Comparison of ENCODE assay signal across 21 cellular contexts in genomic region chr1:113958691-113959090, GRCh38.
"Had no signal": no experiment of that assay in that cellular context is flagged by ENCODE, and none has a peak within 500 bp of the region (broad histone marks: within the 10 kb centered on the region; RNA-seq: fewer than 3 reads in every experiment).

No MANE protein-coding gene starts in this region.

- H3K27me3 Mint-ChIP-seq: activated naive CD4-positive, alpha-beta T cell treated with anti-CD3 and anti-CD28 coated beads, Interleukin-2, amount 50 U/mL, for 24 hours; naive thymus-derived CD8-positive, alpha-beta T cell; stimulated activated naive CD8-positive, alpha-beta T cell treated with anti-CD3 and anti-CD28 coated beads, Interleukin-15, amount 100 ng/mL, for 72 hours; T-cell had no signal

- H3K4me1 Mint-ChIP-seq: mesothelial cell of epicardium had no signal

- H3K4me3 Mint-ChIP-seq: activated naive CD4-positive, alpha-beta T cell treated with anti-CD3 and anti-CD28 coated beads, Interleukin-2, amount 50 U/mL, for 24 hours; mesothelial cell of epicardium; naive thymus-derived CD8-positive, alpha-beta T cell; neural progenitor cell; stimulated activated naive CD8-positive, alpha-beta T cell treated with anti-CD3 and anti-CD28 coated beads, Interleukin-15, amount 100 ng/mL, for 72 hours; T-cell had no signal

- DNase-seq: activated CD4-positive, alpha-beta T cell treated with anti-CD3 and anti-CD28 coated beads, Interleukin-2, amount 50 U/mL, for 48 hours; activated gamma-delta T cell treated with Interleukin-2 at 50 U/mL for 16 hours; brain microvascular endothelial cell; cortex of kidney; foreskin keratinocyte; left ventricle myocardium superior; mammary epithelial cell; naive thymus-derived CD8-positive, alpha-beta T cell; posterior cingulate gyrus; right lobe of liver; stimulated activated CD4-positive, alpha-beta T cell treated with anti-CD3 and anti-CD28 coated beads, Interleukin-1b, Interleukin-23, amount 100 ng/mL, for 48 hours; stimulated activated naive CD8-positive, alpha-beta T cell treated with anti-CD3 and anti-CD28 coated beads, Interleukin-15, amount 100 ng/mL, for 72 hours; T-cell; transverse colon; uterus had no signal

- H3K9me3 ChIP-seq: ascending aorta, right lobe of liver, suprapubic skin, transverse colon, uterus had no signal

- H3K27ac Mint-ChIP-seq: activated naive CD4-positive, alpha-beta T cell treated with anti-CD3 and anti-CD28 coated beads, Interleukin-2, amount 50 U/mL, for 24 hours; mesothelial cell of epicardium; neural progenitor cell; stimulated activated naive CD8-positive, alpha-beta T cell treated with anti-CD3 and anti-CD28 coated beads, Interleukin-15, amount 100 ng/mL, for 72 hours had no signal

- H3K4me1 ChIP-seq: ascending aorta, foreskin keratinocyte, neural progenitor cell, right lobe of liver, suprapubic skin, transverse colon, uterus had no signal

- H3K36me3 ChIP-seq: uterus had no signal

- H3K9me3 Mint-ChIP-seq: activated naive CD4-positive, alpha-beta T cell treated with anti-CD3 and anti-CD28 coated beads, Interleukin-2, amount 50 U/mL, for 24 hours; mesothelial cell of epicardium; naive thymus-derived CD8-positive, alpha-beta T cell; neural progenitor cell; stimulated activated naive CD8-positive, alpha-beta T cell treated with anti-CD3 and anti-CD28 coated beads, Interleukin-15, amount 100 ng/mL, for 72 hours; T-cell had no signal

- H3K27ac ChIP-seq: ascending aorta, brain microvascular endothelial cell, foreskin keratinocyte, neural progenitor cell, right lobe of liver, skin epidermis, suprapubic skin, transverse colon, uterus had no signal

- H3K27me3 ChIP-seq: ascending aorta, brain microvascular endothelial cell, foreskin keratinocyte, neural progenitor cell, right lobe of liver, suprapubic skin, transverse colon, uterus had no signal

- H3K4me3 ChIP-seq: ascending aorta, neural progenitor cell, right lobe of liver, skin epidermis, suprapubic skin, transverse colon, uterus had no signal

- ATAC-seq: foreskin keratinocyte; left ventricle myocardium superior; naive thymus-derived CD8-positive, alpha-beta T cell; right lobe of liver; stimulated activated naive CD8-positive, alpha-beta T cell treated with anti-CD3 and anti-CD28 coated beads, Interleukin-15, amount 100 ng/mL, for 72 hours; T-cell had no signal
